1 cellular context compared by ENCODE assay signal in genomic region chr3:10160925-10161324, GRCh38.
TF ChIP-seq lines count a peak whose summit lies in the region.

No MANE protein-coding gene starts in this region.

TF ChIP-seq in K562, 482 proteins besides CTCF, POLR2A, EP300 and RAD21:
- TF ChIP-seq RNF219 (CRISPR knock-in tag; IDR thresholded peaks at IDR 0.05) (no peak), POLR2H (tag; IDR thresholded peaks at IDR 0.05; ENCODE audit: low read depth) (no peak), ZKSCAN1 (IDR thresholded peaks at IDR 0.05; ENCODE audit: low read depth, low read length) (no peak), ZNF232 (CRISPR knock-in tag; IDR thresholded peaks at IDR 0.05) (no peak), NFATC3 (IDR thresholded peaks at IDR 0.05) (no peak), IFI16 (CRISPR knock-in tag; IDR thresholded peaks at IDR 0.05) (no peak), CEBPG (CRISPR knock-in tag; IDR thresholded peaks at IDR 0.05) (no peak), CEBPG (tag; conservative IDR thresholded peaks at IDR 0.05 in 1 of 2, IDR thresholded peaks at IDR 0.05 in 1 of 2) (no peak), HDGF (IDR thresholded peaks at IDR 0.05) (no peak), IRF2 (CRISPR knock-in tag; IDR thresholded peaks at IDR 0.05) (no peak), NFE2 (IDR thresholded peaks at IDR 0.05; ENCODE audit: low read depth) (no peak), RFX1 (IDR thresholded peaks at IDR 0.05) (peak; percentile 87), SNAPC5 (CRISPR knock-in tag; IDR thresholded peaks at IDR 0.05) (no peak), U2AF2 (optimal IDR thresholded peaks at IDR 0.05; ENCODE audit: low read depth, low read length) (no peak), TRIM25 (IDR thresholded peaks at IDR 0.05; ENCODE audit: borderline replicate concordance) (no peak), CEBPB (tag; IDR thresholded peaks at IDR 0.05) (no peak), BCOR (IDR thresholded peaks at IDR 0.05) (peak; percentile 41; the same call in 1 of the 2 replicates), ZNF431 (CRISPR knock-in tag; IDR thresholded peaks at IDR 0.05) (no peak), RUNX1 (IDR thresholded peaks at IDR 0.05; ENCODE audit: low read depth) (no peak), ZNF76 (CRISPR knock-in tag; IDR thresholded peaks at IDR 0.05; ENCODE audit: borderline replicate concordance) (no peak), PBX2 (CRISPR knock-in tag; IDR thresholded peaks at IDR 0.05; ENCODE audit: low read depth) (no peak), PBX2 (tag; conservative IDR thresholded peaks at IDR 0.05; ENCODE audit: low read depth) (no peak), SREBF1 (IDR thresholded peaks at IDR 0.05; ENCODE audit: borderline replicate concordance, low read depth, low read length) (no peak), BMI1 (IDR thresholded peaks at IDR 0.05; ENCODE audit: low read length) (peak; percentile 48; the same call in 1 of the 2 replicates), HINFP (tag; conservative IDR thresholded peaks at IDR 0.05; ENCODE audit: low read depth) (peak; percentile 89), GTF2A2 (tag; IDR thresholded peaks at IDR 0.05) (no peak), FOSL1 (tag; conservative IDR thresholded peaks at IDR 0.05) (no peak), RBM22 (IDR thresholded peaks at IDR 0.05; ENCODE audit: low read depth, low read length, poor library complexity, severe bottlenecking) (no peak), E2F1 (CRISPR knock-in tag; IDR thresholded peaks at IDR 0.05) (0 out of 2 replicates have a peak, but pooled peaks have one; percentile 50), PPARD (CRISPR knock-in tag; IDR thresholded peaks at IDR 0.05) (no peak), MIER1 (IDR thresholded peaks at IDR 0.05; ENCODE audit: low read depth) (no peak), TEAD4 (IDR thresholded peaks at IDR 0.05; ENCODE audit: low read length) (no peak), TEAD4 (CRISPR knock-in tag; IDR thresholded peaks at IDR 0.05; ENCODE audit: borderline replicate concordance) (no peak), KHSRP (IDR thresholded peaks at IDR 0.05) (no peak), ZBTB5 (IDR thresholded peaks at IDR 0.05) (no peak), SRSF3 (IDR thresholded peaks at IDR 0.05; ENCODE audit: insufficient read depth, low read length) (no peak), ZNF398 (CRISPR knock-in tag; IDR thresholded peaks at IDR 0.05) (no peak), MCM5 (IDR thresholded peaks at IDR 0.05; ENCODE audit: low read depth) (no peak), PCBP1 (IDR thresholded peaks at IDR 0.05; ENCODE audit: low read depth, low read length, poor library complexity, severe bottlenecking) (no peak), PKNOX1 (IDR thresholded peaks at IDR 0.05) (peak; percentile 59; the same call in 1 of the 2 replicates), ZNF41 (CRISPR knock-in tag; conservative IDR thresholded peaks at IDR 0.05) (no peak)
